1 cellular context compared by ENCODE assay signal in genomic region chr11:78038697-78039313, GRCh38.
TF ChIP-seq lines count a peak whose summit lies in the region.

No MANE protein-coding gene starts in this region.

TF ChIP-seq in HepG2, 621 proteins besides CTCF, POLR2A, EP300 and RAD21 (continued from another document and continues in another):
- TF ChIP-seq, protein P1, sequence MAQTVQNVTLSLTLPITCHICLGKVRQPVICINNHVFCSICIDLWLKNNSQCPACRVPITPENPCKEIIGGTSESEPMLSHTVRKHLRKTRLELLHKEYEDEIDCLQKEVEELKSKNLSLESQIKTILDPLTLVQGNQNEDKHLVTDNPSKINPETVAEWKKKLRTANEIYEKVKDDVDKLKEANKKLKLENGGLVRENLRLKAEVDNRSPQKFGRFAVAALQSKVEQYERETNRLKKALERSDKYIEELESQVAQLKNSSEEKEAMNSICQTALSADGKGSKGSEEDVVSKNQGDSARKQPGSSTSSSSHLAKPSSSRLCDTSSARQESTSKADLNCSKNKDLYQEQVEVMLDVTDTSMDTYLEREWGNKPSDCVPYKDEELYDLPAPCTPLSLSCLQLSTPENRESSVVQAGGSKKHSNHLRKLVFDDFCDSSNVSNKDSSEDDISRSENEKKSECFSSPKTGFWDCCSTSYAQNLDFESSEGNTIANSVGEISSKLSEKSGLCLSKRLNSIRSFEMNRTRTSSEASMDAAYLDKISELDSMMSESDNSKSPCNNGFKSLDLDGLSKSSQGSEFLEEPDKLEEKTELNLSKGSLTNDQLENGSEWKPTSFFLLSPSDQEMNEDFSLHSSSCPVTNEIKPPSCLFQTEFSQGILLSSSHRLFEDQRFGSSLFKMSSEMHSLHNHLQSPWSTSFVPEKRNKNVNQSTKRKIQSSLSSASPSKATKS (CRISPR knock-in tag; IDR thresholded peaks at IDR 0.05), result no peak
- TF ChIP-seq ZFP37 (CRISPR knock-in tag; IDR thresholded peaks at IDR 0.05; ENCODE audit: borderline replicate concordance) (no peak), SALL2 (CRISPR knock-in tag; IDR thresholded peaks at IDR 0.05) (0 out of 2 replicates have a peak, but pooled peaks have one; percentile 24), ZNF607 (CRISPR knock-in tag; IDR thresholded peaks at IDR 0.05; ENCODE audit: borderline replicate concordance) (no peak), BRD4 (CRISPR knock-in tag; IDR thresholded peaks at IDR 0.05) (no peak), ZNF296 (CRISPR knock-in tag; conservative IDR thresholded peaks at IDR 0.05) (0 out of 2 replicates have a peak, but pooled peaks have one; percentile 38), JDP2 (CRISPR knock-in tag; IDR thresholded peaks at IDR 0.05; ENCODE audit: borderline replicate concordance) (no peak), ZSCAN31 (CRISPR knock-in tag; IDR thresholded peaks at IDR 0.05; ENCODE audit: low read depth) (no peak), GABPA (IDR thresholded peaks at IDR 0.05; ENCODE audit: low read depth, low read length) (no peak), GABPA (CRISPR knock-in tag; IDR thresholded peaks at IDR 0.05; ENCODE audit: low read depth) (0 out of 2 replicates have a peak, but pooled peaks have one; percentile 45), ZFY (CRISPR knock-in tag; IDR thresholded peaks at IDR 0.05) (peak; percentile 51), CEBPG (CRISPR knock-in tag; IDR thresholded peaks at IDR 0.05) (peak; percentile 12; the same call in 1 of the 2 replicates), ZBTB1 (CRISPR knock-in tag; IDR thresholded peaks at IDR 0.05; ENCODE audit: borderline replicate concordance) (no peak), PHB2 (IDR thresholded peaks at IDR 0.05; ENCODE audit: partially characterized antibody) (no peak), DNMT1 (CRISPR knock-in tag; IDR thresholded peaks at IDR 0.05) (no peak), CREB3 (CRISPR knock-in tag; IDR thresholded peaks at IDR 0.05) (no peak), RXRB (CRISPR knock-in tag; IDR thresholded peaks at IDR 0.05; ENCODE audit: borderline replicate concordance) (no peak; the same call in 1 of the 2 replicates), IKZF4 (CRISPR knock-in tag; IDR thresholded peaks at IDR 0.05; ENCODE audit: borderline replicate concordance, low read depth, not compliant biosample characterization) (no peak), ZNF574 (CRISPR knock-in tag; IDR thresholded peaks at IDR 0.05) (0 out of 2 replicates have a peak, but pooled peaks have one; percentile 22), ZNF75D (CRISPR knock-in tag; IDR thresholded peaks at IDR 0.05; ENCODE audit: borderline replicate concordance) (no peak), NR2F6 (IDR thresholded peaks at IDR 0.05) (no peak), NR2F6 (CRISPR knock-in tag; IDR thresholded peaks at IDR 0.05) (0 out of 2 replicates have a peak, but pooled peaks have one; percentile 2), REST (IDR thresholded peaks at IDR 0.05; ENCODE audit: borderline replicate concordance in 1 of 2, low read depth in 1 of 2, low read length in 2 of 2) (no peak), SAP130 (CRISPR knock-in tag; IDR thresholded peaks at IDR 0.05; ENCODE audit: low read depth) (peak; percentile 41; the same call in 1 of the 2 replicates), POLR2AphosphoS2 (IDR thresholded peaks at IDR 0.05; ENCODE audit: low read depth, low read length) (no peak), ETV5 (CRISPR knock-in tag; IDR thresholded peaks at IDR 0.05; ENCODE audit: borderline replicate concordance) (peak; percentile 56; the same call in 1 of the 2 replicates), WIZ (CRISPR knock-in tag; IDR thresholded peaks at IDR 0.05) (no peak), FOXC1 (CRISPR knock-in tag; IDR thresholded peaks at IDR 0.05; ENCODE audit: borderline replicate concordance) (no peak), ARHGAP35 (CRISPR knock-in tag; IDR thresholded peaks at IDR 0.05; ENCODE audit: borderline replicate concordance) (no peak), ZNF784 (CRISPR knock-in tag; IDR thresholded peaks at IDR 0.05; ENCODE audit: borderline replicate concordance) (no peak), NFE2L1 (CRISPR knock-in tag; IDR thresholded peaks at IDR 0.05; ENCODE audit: borderline replicate concordance) (no peak), MED8 (CRISPR knock-in tag; IDR thresholded peaks at IDR 0.05; ENCODE audit: insufficient replicate concordance) (no peak), LCORL (IDR thresholded peaks at IDR 0.05) (peak; percentile 38; the same call in 1 of the 2 replicates), LCORL (CRISPR knock-in tag; IDR thresholded peaks at IDR 0.05) (peak; percentile 78; the same call in 1 of the 2 replicates), TBP (CRISPR knock-in tag; IDR thresholded peaks at IDR 0.05) (no peak), FOXJ3 (CRISPR knock-in tag; IDR thresholded peaks at IDR 0.05; ENCODE audit: borderline replicate concordance) (no peak), GFI1 (CRISPR knock-in tag; IDR thresholded peaks at IDR 0.05; ENCODE audit: borderline replicate concordance) (no peak), NFE2 (CRISPR knock-in tag; IDR thresholded peaks at IDR 0.05) (no peak), MNT (IDR thresholded peaks at IDR 0.05) (no peak), SOX6 (IDR thresholded peaks at IDR 0.05) (no peak), SOX6 (CRISPR knock-in tag; IDR thresholded peaks at IDR 0.05) (no peak; the same call in 1 of the 2 replicates), BRF2 (CRISPR knock-in tag; IDR thresholded peaks at IDR 0.05) (no peak), KDM5B (CRISPR knock-in tag; IDR thresholded peaks at IDR 0.05; ENCODE audit: borderline replicate concordance) (no peak; the same call in 1 of the 2 replicates), SIX4 (CRISPR knock-in tag; IDR thresholded peaks at IDR 0.05) (no peak), TFAP4 (IDR thresholded peaks at IDR 0.05; ENCODE audit: borderline replicate concordance, low read depth) (peak; percentile 39; the same call in 1 of the 2 replicates), ZNF234 (CRISPR knock-in tag; conservative IDR thresholded peaks at IDR 0.05) (no peak), JUNB (CRISPR knock-in tag; IDR thresholded peaks at IDR 0.05; ENCODE audit: borderline replicate concordance) (no peak), HDAC6 (IDR thresholded peaks at IDR 0.05; ENCODE audit: low read depth, low read length) (no peak), MAZ (IDR thresholded peaks at IDR 0.05; ENCODE audit: borderline replicate concordance, low read depth, low read length) (no peak), MAZ (CRISPR knock-in tag; IDR thresholded peaks at IDR 0.05; ENCODE audit: low read depth) (no peak)
- TF ChIP-seq, protein P2, sequence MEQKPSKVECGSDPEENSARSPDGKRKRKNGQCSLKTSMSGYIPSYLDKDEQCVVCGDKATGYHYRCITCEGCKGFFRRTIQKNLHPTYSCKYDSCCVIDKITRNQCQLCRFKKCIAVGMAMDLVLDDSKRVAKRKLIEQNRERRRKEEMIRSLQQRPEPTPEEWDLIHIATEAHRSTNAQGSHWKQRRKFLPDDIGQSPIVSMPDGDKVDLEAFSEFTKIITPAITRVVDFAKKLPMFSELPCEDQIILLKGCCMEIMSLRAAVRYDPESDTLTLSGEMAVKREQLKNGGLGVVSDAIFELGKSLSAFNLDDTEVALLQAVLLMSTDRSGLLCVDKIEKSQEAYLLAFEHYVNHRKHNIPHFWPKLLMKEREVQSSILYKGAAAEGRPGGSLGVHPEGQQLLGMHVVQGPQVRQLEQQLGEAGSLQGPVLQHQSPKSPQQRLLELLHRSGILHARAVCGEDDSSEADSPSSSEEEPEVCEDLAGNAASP (CRISPR knock-in tag; IDR thresholded peaks at IDR 0.05; ENCODE audit: borderline replicate concordance), result peak; percentile 7; the same call in 1 of the 2 replicates
- TF ChIP-seq, protein P3, sequence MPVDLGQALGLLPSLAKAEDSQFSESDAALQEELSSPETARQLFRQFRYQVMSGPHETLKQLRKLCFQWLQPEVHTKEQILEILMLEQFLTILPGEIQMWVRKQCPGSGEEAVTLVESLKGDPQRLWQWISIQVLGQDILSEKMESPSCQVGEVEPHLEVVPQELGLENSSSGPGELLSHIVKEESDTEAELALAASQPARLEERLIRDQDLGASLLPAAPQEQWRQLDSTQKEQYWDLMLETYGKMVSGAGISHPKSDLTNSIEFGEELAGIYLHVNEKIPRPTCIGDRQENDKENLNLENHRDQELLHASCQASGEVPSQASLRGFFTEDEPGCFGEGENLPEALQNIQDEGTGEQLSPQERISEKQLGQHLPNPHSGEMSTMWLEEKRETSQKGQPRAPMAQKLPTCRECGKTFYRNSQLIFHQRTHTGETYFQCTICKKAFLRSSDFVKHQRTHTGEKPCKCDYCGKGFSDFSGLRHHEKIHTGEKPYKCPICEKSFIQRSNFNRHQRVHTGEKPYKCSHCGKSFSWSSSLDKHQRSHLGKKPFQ (CRISPR knock-in tag; IDR thresholded peaks at IDR 0.05; ENCODE audit: insufficient replicate concordance), result no peak
